In genomic region chr9:125886365-125886764, GRCh38 we compare ENCODE assay signal across 1 cellular context.
TF ChIP-seq lines count a peak whose summit lies in the region.

No MANE protein-coding gene starts in this region.

TF ChIP-seq in endothelial cell of umbilical vein, 7 proteins besides CTCF, POLR2A, EP300 and RAD21 (continued from another document):
- TF ChIP-seq MAX (IDR thresholded peaks at IDR 0.05; ENCODE audit: insufficient read depth, insufficient read length) (no peak), GATA2 (IDR thresholded peaks at IDR 0.05; ENCODE audit: insufficient read depth, insufficient read length, low read depth, low read length) (no peak), JUN (IDR thresholded peaks at IDR 0.05; ENCODE audit: borderline replicate concordance, insufficient read depth, insufficient read length, low read depth) (no peak)
